1 cellular context compared by ENCODE assay signal in genomic region chr2:113124984-113125855, GRCh38.
TF ChIP-seq lines count a peak whose summit lies in the region.

No MANE protein-coding gene starts in this region.

TF ChIP-seq in GM12891, 5 proteins besides CTCF, POLR2A, EP300 and RAD21 (continued from another document):
- TF ChIP-seq SPI1 (IDR thresholded peaks at IDR 0.05; ENCODE audit: low read depth, low read length): no peak
